ENCODE assay signal across 13 cellular contexts in genomic region chr9:77218612-77219011, GRCh38. TPM values are rescaled to one million over a fixed set of nuclear protein-coding genes. Genes with fewer than 3 reads are reported as not detected.
A peak's percentile ranks its signal among the peaks of the same experiment; 100 is the strongest.
DNase-seq lines count a peak whose midpoint lies in the region; ATAC-seq and TF ChIP-seq lines count a peak whose summit lies in the region.
"Had no signal": no experiment of that assay in that cellular context is flagged by ENCODE, and none has a peak within 500 bp of the region (broad histone marks: within the 10 kb centered on the region; RNA-seq: fewer than 3 reads in every experiment).

No MANE protein-coding gene starts in this region.

- no peak for TF ChIP-seq POLR2A in gastrocnemius medialis (IDR thresholded peaks at IDR 0.05)

- H3K36me3 ChIP-seq in gastrocnemius medialis: peaks cover 2 to 42% of the 10 kb centered on the region in 2 donors

- ATAC-seq in gastrocnemius medialis (no peak), HG02870 (IDR thresholded peaks at IDR 0.05; ENCODE audit: unreplicated experiment) (no peak), HG02759 (IDR thresholded peaks at IDR 0.05; ENCODE audit: unreplicated experiment) (no peak)

- no peak for TF ChIP-seq CTCF in gastrocnemius medialis (IDR thresholded peaks at IDR 0.05 in 4 of 5, conservative IDR thresholded peaks at IDR 0.05 in 1 of 5)

- DNase-seq in GM04503 (ENCODE audit: low read depth) (peak; percentile 36), RPMI7951 (ENCODE audit: low read depth) (peak; percentile 39), fibroblast of gingiva (ENCODE audit: low read depth) (peak; percentile 64), gastrocnemius medialis (no peak)
- DNase-seq in stimulated activated CD4-positive, alpha-beta T cell treated with anti-CD3 and anti-CD28 coated beads, Interleukin-4, amount 100 ng/mL, for 1 hour: no peak
- no peak for DNase-seq in effector CD8-positive, alpha-beta T cell (lab: John Stamatoyannopoulos, UW)
- DNase-seq: activated CD4-positive, alpha-beta T cell treated with anti-CD3 and anti-CD28 coated beads, Interleukin-2, amount 50 U/mL, for 1 hour; GOT3; NCI-H2029; posterior cingulate gyrus had no signal

- H3K4me3 ChIP-seq in gastrocnemius medialis: no peak overlapping the region
- H3K4me3 ChIP-seq: hepatocyte had no signal

- peak overlapping the region; percentile 54 to 75 (median 58) for H3K27ac ChIP-seq in gastrocnemius medialis
- H3K27ac ChIP-seq: hepatocyte had no signal

- H3K27me3 ChIP-seq in gastrocnemius medialis: no peaks in the 10 kb centered on the region
- H3K27me3 ChIP-seq: hepatocyte had no signal

- H3K9me3 ChIP-seq in gastrocnemius medialis: no peaks in the 10 kb centered on the region

- in situ Hi-C loops in gastrocnemius medialis (cut with MboI; ENCODE audit: low sequenced_read_pairs in 4 of 4): loop anchor here in 1 of 4 donors (10.0 kb wide), 1 partner anchor 54 kb away; no protein-coding TSS in a partner anchor

- intact Hi-C loops in gastrocnemius medialis (cut with DNase I; ENCODE audit: low total_unique reads): no loop called here

- H3K4me1 ChIP-seq in gastrocnemius medialis: peaks cover 0 to 6% of the 10 kb centered on the region in 2 donors

RNA-seq across cellular contexts. Expression of gene VPS13A, which starts 41.3 kb away (rescaled TPM):
- total RNA-seq in RPMI7951 (2014; rRNA removed; shearing (Covaris generic)): 8.3 and 13.1 TPM in 2 replicates
- total RNA-seq in gastrocnemius medialis: 10 to 100 TPM; 16.4 to 51.0 (median 29.4) TPM

Comparison
In these comparisons a context has a peak if more than half of its experiments do, and no peak if none do; other contexts are left out.
1. DNase-seq: peak in GM04503 (single experiment), RPMI7951 (single experiment) and fibroblast of gingiva (single experiment); none in gastrocnemius medialis (0 of 2), stimulated activated CD4-positive, alpha-beta T cell treated with anti-CD3 and anti-CD28 coated beads, Interleukin-4, amount 100 ng/mL, for 1 hour (single experiment) and effector CD8-positive, alpha-beta T cell (single experiment).